ENCODE assay signal across 8 cellular contexts in the genomic region with DNA sequence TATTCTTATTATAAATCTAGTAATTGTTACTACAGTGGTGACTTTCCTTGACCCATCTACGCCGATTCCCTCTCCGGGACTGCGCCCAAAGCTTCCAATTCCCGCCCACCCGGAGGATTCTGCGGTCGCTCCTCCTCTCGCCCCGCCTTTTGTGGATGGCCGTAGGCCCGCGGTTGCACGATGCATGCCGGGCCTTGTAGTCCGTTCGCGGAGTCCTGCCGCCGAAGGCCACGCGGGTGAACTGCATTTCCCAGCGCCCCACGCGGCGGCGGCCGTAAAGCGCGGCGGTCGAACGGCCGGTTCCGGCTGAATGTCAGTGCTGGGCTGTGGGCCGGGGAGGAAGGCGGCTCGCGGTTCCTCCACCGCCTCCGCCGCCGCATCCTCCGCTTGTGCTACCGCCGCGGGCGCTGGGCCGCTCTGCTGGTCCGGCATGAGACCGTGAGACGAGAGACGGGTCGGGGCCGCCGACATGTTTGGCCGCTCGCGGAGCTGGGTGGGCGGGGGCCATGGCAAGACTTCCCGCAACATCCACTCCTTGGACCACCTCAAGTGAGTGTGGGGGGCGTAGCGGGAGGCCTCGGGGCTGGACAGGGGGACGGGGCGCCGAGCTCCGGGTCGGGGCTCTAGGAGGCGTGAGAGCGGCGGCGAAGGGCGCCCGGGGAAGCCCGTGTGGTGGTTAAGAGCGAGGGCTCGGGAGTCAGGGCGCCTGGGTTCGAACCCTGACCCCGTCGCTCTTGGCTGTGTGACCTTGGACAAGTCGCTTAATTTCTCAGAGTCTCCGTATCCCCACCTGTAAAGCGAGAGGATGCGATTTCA. TPM values are rescaled to one million over a fixed set of nuclear protein-coding genes. Genes with fewer than 3 reads are reported as not detected.
DNase-seq lines count a peak whose midpoint lies in the region; ATAC-seq and TF ChIP-seq lines count a peak whose summit lies in the region.

A gene with protein sequence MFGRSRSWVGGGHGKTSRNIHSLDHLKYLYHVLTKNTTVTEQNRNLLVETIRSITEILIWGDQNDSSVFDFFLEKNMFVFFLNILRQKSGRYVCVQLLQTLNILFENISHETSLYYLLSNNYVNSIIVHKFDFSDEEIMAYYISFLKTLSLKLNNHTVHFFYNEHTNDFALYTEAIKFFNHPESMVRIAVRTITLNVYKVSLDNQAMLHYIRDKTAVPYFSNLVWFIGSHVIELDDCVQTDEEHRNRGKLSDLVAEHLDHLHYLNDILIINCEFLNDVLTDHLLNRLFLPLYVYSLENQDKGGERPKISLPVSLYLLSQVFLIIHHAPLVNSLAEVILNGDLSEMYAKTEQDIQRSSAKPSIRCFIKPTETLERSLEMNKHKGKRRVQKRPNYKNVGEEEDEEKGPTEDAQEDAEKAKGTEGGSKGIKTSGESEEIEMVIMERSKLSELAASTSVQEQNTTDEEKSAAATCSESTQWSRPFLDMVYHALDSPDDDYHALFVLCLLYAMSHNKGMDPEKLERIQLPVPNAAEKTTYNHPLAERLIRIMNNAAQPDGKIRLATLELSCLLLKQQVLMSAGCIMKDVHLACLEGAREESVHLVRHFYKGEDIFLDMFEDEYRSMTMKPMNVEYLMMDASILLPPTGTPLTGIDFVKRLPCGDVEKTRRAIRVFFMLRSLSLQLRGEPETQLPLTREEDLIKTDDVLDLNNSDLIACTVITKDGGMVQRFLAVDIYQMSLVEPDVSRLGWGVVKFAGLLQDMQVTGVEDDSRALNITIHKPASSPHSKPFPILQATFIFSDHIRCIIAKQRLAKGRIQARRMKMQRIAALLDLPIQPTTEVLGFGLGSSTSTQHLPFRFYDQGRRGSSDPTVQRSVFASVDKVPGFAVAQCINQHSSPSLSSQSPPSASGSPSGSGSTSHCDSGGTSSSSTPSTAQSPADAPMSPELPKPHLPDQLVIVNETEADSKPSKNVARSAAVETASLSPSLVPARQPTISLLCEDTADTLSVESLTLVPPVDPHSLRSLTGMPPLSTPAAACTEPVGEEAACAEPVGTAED (plus strand): TSS at position 316 of the 816 bp plus-strand sequence. CDS start 154 bp downstream, at position 470.

- peak; percentile 76 for ATAC-seq in CD4-positive, alpha-beta T cell (ENCODE audit: poor library complexity)
- peak; percentile 67 for ATAC-seq in GM19452 (IDR thresholded peaks at IDR 0.05; ENCODE audit: unreplicated experiment)

- H3K9me3 Mint-ChIP-seq in CD4-positive, alpha-beta T cell: no peaks in the 10 kb centered on the region

- no peaks in the 10 kb centered on the region for H3K9me3 ChIP-seq in CD4-positive, alpha-beta T cell (ENCODE audit: control insufficient read depth, low read length)
- H3K9me3 ChIP-seq in liver (ENCODE audit: control insufficient read depth in 4 of 4, low read length in 3 of 4): no peaks in the 10 kb centered on the region

- no peaks in the 10 kb centered on the region for H3K27me3 ChIP-seq in CD4-positive, alpha-beta T cell (ENCODE audit: control insufficient read depth, insufficient read depth, low read length)
- H3K27me3 ChIP-seq in dorsolateral prefrontal cortex (no peaks in the 10 kb centered on the region), liver (ENCODE audit: control insufficient read depth in 4 of 4, insufficient read depth in 4 of 4, low read length in 3 of 4) (no peaks in the 10 kb centered on the region)

- WGBS in liver: under 1% methylated on average over 86 of the region's 86 CpGs

- peaks cover 4 to 57% (median 44%) of the 10 kb centered on the region in 4 donors for H3K4me1 ChIP-seq in liver (ENCODE audit: control insufficient read depth in 4 of 4, insufficient read depth in 4 of 4, low read length in 3 of 4)

- intact Hi-C loops in CD4-positive, alpha-beta T cell (cut with DNase I, micrococcal nuclease): loop anchor here (5.0 to 10.0 kb wide), 6 partner anchors 200 to 1140 kb away; partner anchors contain the start of genes GSPT1 (in 1 of the 2), NUBP1 (in 1 of the 2), SNX29 (in 1 of the 2) and TXNDC11 (in 1 of the 2)
- intact Hi-C loops in dorsolateral prefrontal cortex (cut with DNase I): loop anchor here in 1 of 2 donors (5.0 kb wide), 1 partner anchor 973 kb away; the partner anchor contains the start of gene GSPT1

- H3K27ac Mint-ChIP-seq in CD4-positive, alpha-beta T cell: peak within 1 kb of the TSS; percentile 76

- no peaks in the 10 kb centered on the region for H3K36me3 ChIP-seq in liver (ENCODE audit: control insufficient read depth in 4 of 4, insufficient read depth in 3 of 4, low read depth in 1 of 4, low read length in 3 of 4)

- H3K27me3 Mint-ChIP-seq in CD4-positive, alpha-beta T cell: no peaks in the 10 kb centered on the region

- peaks cover 73% of the 10 kb centered on the region for H3K4me1 Mint-ChIP-seq in CD4-positive, alpha-beta T cell (ENCODE audit: low read depth)

- peak within 1 kb of the TSS; percentile 96 for H3K4me3 Mint-ChIP-seq in CD4-positive, alpha-beta T cell

- H3K4me3 ChIP-seq in dorsolateral prefrontal cortex (peak within 1 kb of the TSS; percentile 63 to 100 (median 91)), liver (ENCODE audit: low read depth in 1 of 3, low read length in 3 of 3) (peak within 1 kb of the TSS; percentile 58 to 93 (median 71))

- peaks cover 6% of the 10 kb centered on the region for H3K36me3 Mint-ChIP-seq in CD4-positive, alpha-beta T cell (ENCODE audit: low read depth)

- POLR2A ChIA-PET in CD4-positive, alpha-beta T cell (lab: Charles Lee): interaction anchor here (0.9 to 2.0 kb wide), 6 partner anchors 19 to 971 kb away, joined by 3 to 10 read pairs (median 5); partner anchors contain the start of genes GSPT1, SOCS1 and TXNDC11

- CTCF ChIA-PET in CD4-positive, alpha-beta T cell (lab: Charles Lee): no interaction called here

- peak in 1 of 2 donors; percentile 24 for TF ChIP-seq RAD21 in liver (IDR thresholded peaks at IDR 0.05)

- DNase-seq in CD4-positive, alpha-beta T cell: peak; percentile 89 to 97 (median 94)
- DNase-seq in HK-2 (ENCODE audit: unreplicated experiment) (peak; percentile 93), NCI-H82 treated with DMSO at 0.1 percent for 48 hours (lab: John Stamatoyannopoulos, UW; ENCODE audit: unreplicated experiment) (peak; percentile 77), dorsolateral prefrontal cortex (peak; percentile 97 to 99 (median 98))
- DNase-seq in activated CD4-positive, alpha-beta T cell treated with anti-CD3 and anti-CD28 coated beads, Interleukin-2, amount 50 U/mL, for 48 hours: peak; percentile 95 to 96
- peak; percentile 97 for DNase-seq in stimulated activated CD4-positive, alpha-beta T cell treated with anti-CD3 and anti-CD28 coated beads, Interleukin-4, amount 100 ng/mL, for 1 hour

- peak within 1 kb of the TSS; percentile 11 to 77 for H3K9ac ChIP-seq in liver (ENCODE audit: low read depth in 1 of 2, low read length in 2 of 2)

- peak within 1 kb of the TSS; percentile 55 for H3K27ac ChIP-seq in CD4-positive, alpha-beta T cell (ENCODE audit: low read depth, low read length)
- H3K27ac ChIP-seq in dorsolateral prefrontal cortex (peak within 1 kb of the TSS in 49 of 59 donors; percentile 18 to 90 (median 70)), liver (ENCODE audit: low read depth in 1 of 2, low read length in 2 of 2) (peak within 1 kb of the TSS; percentile 78 to 79)

- TF ChIP-seq CTCF in CD4-positive, alpha-beta T cell (IDR thresholded peaks at IDR 0.05): no peak
- TF ChIP-seq CTCF in dorsolateral prefrontal cortex (IDR thresholded peaks at IDR 0.05 in 54 of 56, conservative IDR thresholded peaks at IDR 0.05 in 2 of 56; ENCODE audit: low read depth in 1 of 56, partially characterized antibody in 56 of 56) (peak in 54 of 56 donors; percentile 15 to 72 (median 51)), liver (IDR thresholded peaks at IDR 0.05; ENCODE audit: low read depth, low read length, missing input control) (no peak)

TF ChIP-seq in liver, 16 proteins besides CTCF, POLR2A, EP300 and RAD21 (continues in another document):
- TF ChIP-seq YY1 (IDR thresholded peaks at IDR 0.05) (peak; percentile 71), EGR1 (IDR thresholded peaks at IDR 0.05; ENCODE audit: low read depth in 2 of 2) (peak in 1 of 2 donors; percentile 66), TAF1 (conservative IDR thresholded peaks at IDR 0.05) (no peak), ZBTB33 (IDR thresholded peaks at IDR 0.05) (peak; percentile 49)

RNA-seq across cellular contexts. Expression of the gene that starts here (rescaled TPM):
- 10 to 100 TPM; 21.7 to 22.7 TPM for total RNA-seq in CD4-positive, alpha-beta T cell
- total RNA-seq in dorsolateral prefrontal cortex: 10 to 100 TPM; 40.5 to 75.1 (median 58.1) TPM
- 10 to 100 TPM; 22.6 to 23.0 TPM for total RNA-seq in liver
- polyA plus RNA-seq in liver: 10 to 100 TPM in 1 of 2 donors, 1 to 10 TPM in 1; 9.7 to 12.3 TPM

Comparison
In these comparisons a context has a peak if more than half of its experiments do, and no peak if none do; other contexts are left out.
1. Peak in every context shown above with its lines: DNase-seq, ATAC-seq, H3K4me3 ChIP-seq and H3K27ac ChIP-seq.
2. CTCF ChIP-seq: peak in dorsolateral prefrontal cortex (54 of 56); none in CD4-positive, alpha-beta T cell (single experiment) and liver (single experiment).